Comparison of ENCODE assay signal across 24 cellular contexts in the genomic region with DNA sequence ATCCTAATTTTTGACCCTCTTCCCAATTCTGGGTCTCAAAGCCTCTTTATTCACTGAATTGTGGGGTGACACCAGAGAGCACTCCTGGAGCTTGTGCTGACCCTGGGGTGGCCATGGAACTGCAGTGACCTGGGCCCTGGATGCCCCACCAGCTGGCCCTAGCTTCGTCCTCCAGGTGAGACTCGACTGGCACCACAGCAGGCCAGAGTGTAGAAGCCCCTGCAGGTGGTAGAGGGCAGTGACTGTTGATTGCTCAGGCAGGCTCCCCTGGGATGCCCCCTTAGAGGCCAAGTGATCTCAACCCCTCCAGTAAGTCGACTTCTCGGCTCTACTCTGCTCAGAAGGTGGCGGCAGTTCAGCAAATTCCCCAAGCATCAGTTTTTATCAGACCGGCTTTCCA. TPM values are rescaled to one million over a fixed set of nuclear protein-coding genes. Genes with fewer than 3 reads are reported as not detected.
"Had no signal": no experiment of that assay in that cellular context is flagged by ENCODE, and none has a peak within 500 bp of the region (broad histone marks: within the 10 kb centered on the region; RNA-seq: fewer than 3 reads in every experiment).

No MANE protein-coding gene starts in this region.

- H3K27me3 Mint-ChIP-seq: stimulated activated memory B cell treated with anti-CD40 and anti-IgM and Interleukin-4, amounts not matched to agents 10 μg/mL and 1 μg/mL and 100 μg/mL, for 72 hours had no signal

- H3K4me1 Mint-ChIP-seq: mesothelial cell of epicardium; natural killer cell; neural crest cell; stimulated activated naive CD8-positive, alpha-beta T cell treated with anti-CD3 and anti-CD28 coated beads, Interleukin-15, amount 100 ng/mL, for 72 hours had no signal

- H3K9me3 ChIP-seq: esophagus muscularis mucosa, gastrocnemius medialis, ovary, thoracic aorta, transverse colon had no signal

- H3K36me3 Mint-ChIP-seq: mesothelial cell of epicardium, natural killer cell had no signal

- H3K4me3 Mint-ChIP-seq: mesothelial cell of epicardium; natural killer cell; neural crest cell; stimulated activated memory B cell treated with anti-CD40 and anti-IgM and Interleukin-4, amounts not matched to agents 10 μg/mL and 1 μg/mL and 100 μg/mL, for 72 hours; stimulated activated naive CD8-positive, alpha-beta T cell treated with anti-CD3 and anti-CD28 coated beads, Interleukin-15, amount 100 ng/mL, for 72 hours had no signal

- H3K9me3 Mint-ChIP-seq: natural killer cell; neural crest cell; stimulated activated naive CD8-positive, alpha-beta T cell treated with anti-CD3 and anti-CD28 coated beads, Interleukin-15, amount 100 ng/mL, for 72 hours had no signal

- H3K27ac Mint-ChIP-seq: mesothelial cell of epicardium; natural killer cell; progenitor cell of endocrine pancreas; stimulated activated memory B cell treated with anti-CD40 and anti-IgM and Interleukin-4, amounts not matched to agents 10 μg/mL and 1 μg/mL and 100 μg/mL, for 72 hours; stimulated activated naive CD8-positive, alpha-beta T cell treated with anti-CD3 and anti-CD28 coated beads, Interleukin-15, amount 100 ng/mL, for 72 hours had no signal

- H3K36me3 ChIP-seq: esophagus muscularis mucosa, gastrocnemius medialis, ovary, thoracic aorta, transverse colon had no signal

- H3K4me1 ChIP-seq: esophagus muscularis mucosa, gastrocnemius medialis had no signal

- ATAC-seq: gastrocnemius medialis; left lobe of liver; natural killer cell; right cardiac atrium; stimulated activated memory B cell treated with anti-CD40 and anti-IgM and Interleukin-4, amounts not matched to agents 10 μg/mL and 1 μg/mL and 100 μg/mL, for 72 hours; stimulated activated naive CD8-positive, alpha-beta T cell treated with anti-CD3 and anti-CD28 coated beads, Interleukin-15, amount 100 ng/mL, for 72 hours had no signal

- H3K27ac ChIP-seq: epithelial cell of prostate, esophagus muscularis mucosa, gastrocnemius medialis, ovary, thoracic aorta, transverse colon had no signal

- H3K4me3 ChIP-seq: esophagus muscularis mucosa, gastrocnemius medialis, ovary, thoracic aorta, transverse colon had no signal

- DNase-seq: effector memory CD4-positive, alpha-beta T cell; gastrocnemius medialis; glutamatergic neuron; islet precursor cell; natural killer cell; nucleus accumbens; ovary; right cardiac atrium; stimulated activated CD4-positive, alpha-beta T cell treated with anti-CD3 and anti-CD28 coated beads, Interleukin-15, amount 100 ng/mL, for 24 hours; stimulated activated CD4-positive, alpha-beta T cell treated with anti-CD3 and anti-CD28 coated beads, Interleukin-1b, Interleukin-23, amount 100 ng/mL, for 48 hours; stimulated activated CD4-positive, alpha-beta T cell treated with anti-CD3 and anti-CD28 coated beads, Interleukin-4, amount 100 ng/mL, for 24 hours; stimulated activated naive CD8-positive, alpha-beta T cell treated with anti-CD3 and anti-CD28 coated beads, Interleukin-15, amount 100 ng/mL, for 72 hours; transverse colon had no signal

- H3K27me3 ChIP-seq: ovary had no signal

RNA-seq across cellular contexts. Expression of gene FA2H, which starts 6.4 kb away (rescaled TPM):
- total RNA-seq: fibroblast of villous mesenchyme, left lobe of liver, mesothelial cell of epicardium, myocyte, neural crest cell, subcutaneous adipose tissue had no signal
